ENCODE assay signal across 21 cellular contexts in the genomic region with DNA sequence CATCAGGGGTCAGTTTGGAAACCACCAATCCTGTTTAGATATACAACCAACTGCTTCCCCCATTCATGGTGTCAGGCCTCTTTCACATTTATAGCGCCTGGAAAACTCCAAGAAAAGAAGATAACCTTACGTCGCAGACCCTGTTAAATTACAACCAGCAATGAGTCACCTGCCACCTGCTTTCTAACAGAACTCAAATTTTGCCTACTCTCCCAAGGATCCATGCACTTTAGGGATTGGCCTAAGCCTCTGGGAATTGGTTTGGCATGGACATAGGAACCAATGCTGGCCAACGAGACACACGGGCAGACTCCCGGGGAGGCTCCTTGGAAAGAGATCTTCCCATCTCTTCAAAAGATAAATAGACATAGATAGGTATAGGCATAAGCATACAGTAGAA.
A peak's percentile ranks its signal among the peaks of the same experiment; 100 is the strongest.
DNase-seq lines count a peak whose midpoint lies in the region; ATAC-seq, FAIRE-seq and TF ChIP-seq lines count a peak whose summit lies in the region.
"Had no signal": no experiment of that assay in that cellular context is flagged by ENCODE, and none has a peak within 500 bp of the region (broad histone marks: within the 10 kb centered on the region; RNA-seq: fewer than 3 reads in every experiment).

No MANE protein-coding gene starts in this region.

- intact Hi-C loops in left colon (cut with DNase I, micrococcal nuclease): no loop called here

- H3K27ac Mint-ChIP-seq in progenitor cell of endocrine pancreas: peak overlapping the region; percentile 82
- no peak overlapping the region for H3K27ac Mint-ChIP-seq in activated naive CD8-positive, alpha-beta T cell treated with anti-CD3 and anti-CD28 coated beads, Interleukin-2, amount 50 U/mL, for 24 hours
- H3K27ac Mint-ChIP-seq: activated CD8-positive, alpha-beta T cell treated with anti-CD3 and anti-CD28 coated beads for 36 hours; activated naive CD4-positive, alpha-beta T cell treated with anti-CD3 and anti-CD28 coated beads, Interleukin-2, amount 10 ng/mL, durations not matched to agents 7 days and 5 days; memory B cell had no signal

- H3K4me1 Mint-ChIP-seq in progenitor cell of endocrine pancreas (ENCODE audit: low read depth): peaks cover 1% of the 10 kb centered on the region
- no peaks in the 10 kb centered on the region for H3K4me1 Mint-ChIP-seq in activated naive CD8-positive, alpha-beta T cell treated with anti-CD3 and anti-CD28 coated beads, Interleukin-2, amount 50 U/mL, for 24 hours
- H3K4me1 Mint-ChIP-seq: memory B cell had no signal

- H3K36me3 Mint-ChIP-seq in progenitor cell of endocrine pancreas (ENCODE audit: insufficient read depth): no peaks in the 10 kb centered on the region
- no peaks in the 10 kb centered on the region for H3K36me3 Mint-ChIP-seq in activated naive CD8-positive, alpha-beta T cell treated with anti-CD3 and anti-CD28 coated beads, Interleukin-2, amount 50 U/mL, for 24 hours (ENCODE audit: low read depth)
- H3K36me3 Mint-ChIP-seq: activated naive CD4-positive, alpha-beta T cell treated with anti-CD3 and anti-CD28 coated beads, Interleukin-2, amount 10 ng/mL, durations not matched to agents 7 days and 5 days; memory B cell had no signal

- H3K9me3 Mint-ChIP-seq in progenitor cell of endocrine pancreas (ENCODE audit: low read depth): no peaks in the 10 kb centered on the region
- H3K9me3 Mint-ChIP-seq in activated naive CD8-positive, alpha-beta T cell treated with anti-CD3 and anti-CD28 coated beads, Interleukin-2, amount 50 U/mL, for 24 hours: no peaks in the 10 kb centered on the region
- H3K9me3 Mint-ChIP-seq: activated CD8-positive, alpha-beta T cell treated with anti-CD3 and anti-CD28 coated beads for 36 hours; activated naive CD4-positive, alpha-beta T cell treated with anti-CD3 and anti-CD28 coated beads, Interleukin-2, amount 10 ng/mL, durations not matched to agents 7 days and 5 days; memory B cell had no signal

- no peak overlapping the region for H3K4me3 Mint-ChIP-seq in progenitor cell of endocrine pancreas (ENCODE audit: low read depth)
- H3K4me3 Mint-ChIP-seq in activated naive CD8-positive, alpha-beta T cell treated with anti-CD3 and anti-CD28 coated beads, Interleukin-2, amount 50 U/mL, for 24 hours: no peak overlapping the region
- H3K4me3 Mint-ChIP-seq: activated CD8-positive, alpha-beta T cell treated with anti-CD3 and anti-CD28 coated beads for 36 hours; activated naive CD4-positive, alpha-beta T cell treated with anti-CD3 and anti-CD28 coated beads, Interleukin-2, amount 10 ng/mL, durations not matched to agents 7 days and 5 days; memory B cell had no signal

- no peak for TF ChIP-seq CTCF in progenitor cell of endocrine pancreas (IDR thresholded peaks at IDR 0.05; ENCODE audit: unreplicated experiment)
- TF ChIP-seq CTCF in brain microvascular endothelial cell (IDR thresholded peaks at IDR 0.05; ENCODE audit: low read depth, low read length, missing control alignments): no peak

- H2AFZ ChIP-seq in ACC112 (ENCODE audit: low read length, unreplicated experiment): no peak overlapping the region

- ATAC-seq in left colon (peak; percentile 15), HG03108 (IDR thresholded peaks at IDR 0.05; ENCODE audit: unreplicated experiment) (no peak)
- no peak for ATAC-seq in activated naive CD8-positive, alpha-beta T cell treated with anti-CD3 and anti-CD28 coated beads, Interleukin-2, amount 50 U/mL, for 24 hours
- ATAC-seq: activated CD8-positive, alpha-beta T cell treated with anti-CD3 and anti-CD28 coated beads for 36 hours had no signal

- no peaks in the 10 kb centered on the region for H3K79me2 ChIP-seq in ACC112 (ENCODE audit: control insufficient read depth, insufficient read depth, low read length, unreplicated experiment)

- peaks cover 2% of the 10 kb centered on the region for H3K27me3 Mint-ChIP-seq in progenitor cell of endocrine pancreas
- peaks cover 8% of the 10 kb centered on the region for H3K27me3 Mint-ChIP-seq in activated naive CD8-positive, alpha-beta T cell treated with anti-CD3 and anti-CD28 coated beads, Interleukin-2, amount 50 U/mL, for 24 hours
- H3K27me3 Mint-ChIP-seq: memory B cell had no signal

- in situ Hi-C loops in brain microvascular endothelial cell (cut with HindIII; ENCODE audit: low pct_ligation_motif_present, low sequenced_read_pairs): no loop called here

- H3K36me3 ChIP-seq in ACC112 (ENCODE audit: insufficient read depth, low read length): no peaks in the 10 kb centered on the region
- H3K36me3 ChIP-seq in brain microvascular endothelial cell (replicated peaks): no peaks in the 10 kb centered on the region

- H3K27me3 ChIP-seq in ACC112 (ENCODE audit: insufficient read depth, low read length) (no peaks in the 10 kb centered on the region), brain microvascular endothelial cell (replicated peaks) (no peaks in the 10 kb centered on the region)
- H3K27me3 ChIP-seq: testis had no signal

- H3K27ac ChIP-seq in ACC112 (ENCODE audit: low read depth, low read length) (0 out of 2 replicates have a peak overlapping the region, but pooled peaks have one; percentile 98), brain microvascular endothelial cell (no peak overlapping the region)
- H3K27ac ChIP-seq: testis had no signal

- peaks cover 98% of the 10 kb centered on the region for H3K4me1 ChIP-seq in ACC112 (ENCODE audit: control insufficient read depth, insufficient read depth, low read length, unreplicated experiment)
- H3K4me1 ChIP-seq: testis had no signal

- H3K4me3 ChIP-seq in ACC112 (ENCODE audit: low read depth, low read length): no peak overlapping the region
- H3K4me3 ChIP-seq in brain microvascular endothelial cell (ENCODE audit: low read depth, low read length): no peak overlapping the region
- H3K4me3 ChIP-seq: testis had no signal

- DNase-seq in RCC 7860 (ENCODE audit: low spot score) (no peak), left colon (no peak), progenitor cell of endocrine pancreas (ENCODE audit: low spot score, unreplicated experiment) (no peak), brain microvascular endothelial cell (no peak)
- DNase-seq in activated CD4-positive, alpha-beta T cell treated with anti-CD3 and anti-CD28 coated beads for 1 hour: no peak
- no peak for DNase-seq in activated naive CD8-positive, alpha-beta T cell treated with anti-CD3 and anti-CD28 coated beads, Interleukin-2, amount 50 U/mL, for 24 hours
- DNase-seq: activated CD4-positive, CD25-positive, alpha-beta regulatory T cell treated with anti-CD3 and anti-CD28 coated beads, Interleukin-2, amount 50 U/mL, for 72 hours; activated CD8-positive, alpha-beta memory T cell treated with anti-CD3 and anti-CD28 coated beads, Interleukin-2, amount 50 U/mL, for 48 hours; activated CD8-positive, alpha-beta T cell treated with anti-CD3 and anti-CD28 coated beads for 36 hours; activated naive CD4-positive, alpha-beta T cell treated with anti-CD3 and anti-CD28 coated beads, Interleukin-2, amount 10 ng/mL, durations not matched to agents 7 days and 5 days; amniotic stem cell; foreskin melanocyte; Kasumi-1; NCI-H345; SHP77; stimulated activated naive CD4-positive, alpha-beta T cell; testis had no signal

- peak; percentile 14 for FAIRE-seq in RCC 7860 (lab: Jason Lieb, UNC)
- FAIRE-seq: GM12892 had no signal
